ENCODE assay signal across 1 cellular context in the genomic region with DNA sequence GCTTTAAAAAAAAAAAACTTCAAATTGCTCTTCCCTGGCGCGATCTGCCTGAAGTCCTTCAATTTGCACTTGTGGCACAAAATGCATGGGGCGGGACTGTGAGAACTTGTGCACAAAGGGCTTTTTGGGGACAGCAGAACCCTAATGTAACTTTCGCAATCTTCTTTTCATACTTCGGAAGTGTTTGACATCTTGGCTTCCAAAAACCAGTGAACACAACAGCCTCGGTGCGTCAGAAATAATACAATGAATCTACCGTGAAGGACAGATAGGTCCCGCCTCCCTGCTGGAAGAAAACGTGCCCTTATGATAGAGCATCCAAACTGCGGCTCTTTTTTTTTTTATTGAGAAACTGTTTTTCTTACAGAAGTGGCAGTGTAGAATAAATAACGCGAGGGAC.
TF ChIP-seq lines count a peak whose summit lies in the region.

No MANE protein-coding gene starts in this region.

TF ChIP-seq in WTC11, 78 proteins besides CTCF, POLR2A, EP300 and RAD21 (continued from another document):
- TF ChIP-seq, protein P1, sequence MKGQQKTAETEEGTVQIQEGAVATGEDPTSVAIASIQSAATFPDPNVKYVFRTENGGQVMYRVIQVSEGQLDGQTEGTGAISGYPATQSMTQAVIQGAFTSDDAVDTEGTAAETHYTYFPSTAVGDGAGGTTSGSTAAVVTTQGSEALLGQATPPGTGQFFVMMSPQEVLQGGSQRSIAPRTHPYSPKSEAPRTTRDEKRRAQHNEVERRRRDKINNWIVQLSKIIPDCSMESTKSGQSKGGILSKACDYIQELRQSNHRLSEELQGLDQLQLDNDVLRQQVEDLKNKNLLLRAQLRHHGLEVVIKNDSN (CRISPR knock-in tag; IDR thresholded peaks at IDR 0.05): no peak
- TF ChIP-seq NR3C1 (CRISPR knock-in tag; conservative IDR thresholded peaks at IDR 0.05; ENCODE audit: low read depth): no peak
- TF ChIP-seq, protein P2, sequence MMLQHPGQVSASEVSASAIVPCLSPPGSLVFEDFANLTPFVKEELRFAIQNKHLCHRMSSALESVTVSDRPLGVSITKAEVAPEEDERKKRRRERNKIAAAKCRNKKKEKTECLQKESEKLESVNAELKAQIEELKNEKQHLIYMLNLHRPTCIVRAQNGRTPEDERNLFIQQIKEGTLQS (CRISPR knock-in tag; conservative IDR thresholded peaks at IDR 0.05): no peak
TF ChIP-seq in WTC11: peak in this region for 0.
